Comparison of ENCODE assay signal across 25 cellular contexts in the genomic region with DNA sequence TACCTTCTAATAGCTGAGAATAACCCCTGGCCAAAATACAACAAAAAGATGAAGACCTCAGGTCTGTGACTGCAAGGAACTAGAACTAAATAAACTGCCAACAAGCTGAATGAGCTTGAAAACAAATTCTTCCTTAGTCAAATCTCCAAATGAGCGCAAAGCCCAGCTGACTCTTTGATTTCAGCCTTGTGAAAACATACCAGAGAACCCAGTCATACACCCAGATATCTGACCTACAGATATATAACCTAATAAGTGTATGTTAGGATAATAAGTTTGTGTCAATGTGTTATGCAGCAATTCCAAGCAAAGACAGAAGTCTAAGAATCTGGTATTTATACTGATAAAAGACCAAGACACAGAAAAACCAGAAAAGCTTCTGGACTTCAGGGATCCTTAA. TPM values are rescaled to one million over a fixed set of nuclear protein-coding genes. Genes with fewer than 3 reads are reported as not detected.
"Had no signal": no experiment of that assay in that cellular context is flagged by ENCODE, and none has a peak within 500 bp of the region (broad histone marks: within the 10 kb centered on the region; RNA-seq: fewer than 3 reads in every experiment).

No MANE protein-coding gene starts in this region.

- H3K27me3 Mint-ChIP-seq: activated B cell treated with CpG ODN at 0.5 μM for 24 hours; activated CD4-positive, alpha-beta T cell treated with anti-CD3 and anti-CD28 coated beads for 36 hours; activated naive CD8-positive, alpha-beta T cell treated with anti-CD3 and anti-CD28 coated beads, Interleukin-2, amount 10 ng/mL, durations not matched to agents 7 days and 5 days; naive thymus-derived CD4-positive, alpha-beta T cell had no signal

- FAIRE-seq: endothelial cell of umbilical vein, keratinocyte had no signal

- H3K4me1 Mint-ChIP-seq: activated B cell treated with CpG ODN at 0.5 μM for 24 hours; activated CD4-positive, alpha-beta T cell treated with anti-CD3 and anti-CD28 coated beads for 36 hours; activated naive CD8-positive, alpha-beta T cell treated with anti-CD3 and anti-CD28 coated beads, Interleukin-2, amount 10 ng/mL, durations not matched to agents 7 days and 5 days; naive thymus-derived CD4-positive, alpha-beta T cell; neural crest cell had no signal

- H3K4me3 ChIP-seq: spleen, tibial nerve had no signal

- H3K4me3 Mint-ChIP-seq: activated B cell treated with CpG ODN at 0.5 μM for 24 hours; activated CD4-positive, alpha-beta T cell treated with anti-CD3 and anti-CD28 coated beads for 36 hours; activated naive CD4-positive, alpha-beta T cell treated with anti-CD3 and anti-CD28 coated beads for 36 hours; activated naive CD8-positive, alpha-beta T cell treated with anti-CD3 and anti-CD28 coated beads, Interleukin-2, amount 10 ng/mL, durations not matched to agents 7 days and 5 days; naive thymus-derived CD4-positive, alpha-beta T cell; neural crest cell; T-helper 2 cell treated with Interferon-gamma antibody and Interleukin-4, amounts not matched to agents 5 μg/mL and 100 μg/mL, for 36 hours had no signal

- H3K27me3 ChIP-seq: spleen, tibial nerve had no signal

- DNase-seq: activated B cell treated with CpG ODN at 0.5 μM for 24 hours; activated CD4-positive, alpha-beta T cell treated with anti-CD3 and anti-CD28 coated beads for 36 hours; activated CD4-positive, alpha-beta T cell treated with anti-CD3 and anti-CD28 coated beads, Interleukin-2, amount 50 U/mL, for 4 hours; activated CD8-positive, alpha-beta memory T cell treated with anti-CD3 and anti-CD28 coated beads for 24 hours; activated effector memory CD4-positive, alpha-beta T cell treated with Interleukin-2 at 50 U/mL for 16 hours; activated naive CD4-positive, alpha-beta T cell treated with anti-CD3 and anti-CD28 coated beads for 36 hours; activated naive CD8-positive, alpha-beta T cell treated with anti-CD3 and anti-CD28 coated beads, Interleukin-2, amount 10 ng/mL, durations not matched to agents 7 days and 5 days; amniotic stem cell; cortex of kidney; foreskin melanocyte; left cardiac atrium; midbrain; naive thymus-derived CD4-positive, alpha-beta T cell; occipital lobe; right cardiac atrium; spleen; stimulated activated naive CD4-positive, alpha-beta T cell treated with Interleukin-2 at 50 U/mL for 16 hours; T-helper 1 cell had no signal

- ATAC-seq: activated CD4-positive, alpha-beta T cell treated with anti-CD3 and anti-CD28 coated beads for 36 hours; esophagus mucosa; left cardiac atrium; naive thymus-derived CD4-positive, alpha-beta T cell; right cardiac atrium had no signal

- H3K36me3 Mint-ChIP-seq: activated naive CD8-positive, alpha-beta T cell treated with anti-CD3 and anti-CD28 coated beads, Interleukin-2, amount 10 ng/mL, durations not matched to agents 7 days and 5 days had no signal

- H3K27ac Mint-ChIP-seq: activated B cell treated with CpG ODN at 0.5 μM for 24 hours; activated CD4-positive, alpha-beta T cell treated with anti-CD3 and anti-CD28 coated beads for 36 hours; activated naive CD4-positive, alpha-beta T cell treated with anti-CD3 and anti-CD28 coated beads for 36 hours; activated naive CD8-positive, alpha-beta T cell treated with anti-CD3 and anti-CD28 coated beads, Interleukin-2, amount 10 ng/mL, durations not matched to agents 7 days and 5 days; naive thymus-derived CD4-positive, alpha-beta T cell; T-helper 2 cell treated with Interferon-gamma antibody and Interleukin-4, amounts not matched to agents 5 μg/mL and 100 μg/mL, for 36 hours had no signal

- H3K36me3 ChIP-seq: spleen, tibial nerve had no signal

- H3K9me3 ChIP-seq: spleen, tibial nerve had no signal

- H3K9me3 Mint-ChIP-seq: activated naive CD8-positive, alpha-beta T cell treated with anti-CD3 and anti-CD28 coated beads, Interleukin-2, amount 10 ng/mL, durations not matched to agents 7 days and 5 days; neural crest cell had no signal

- H3K27ac ChIP-seq: spleen, tibial nerve had no signal

- H3K4me1 ChIP-seq: spleen, tibial nerve had no signal

RNA-seq across cellular contexts. Expression of a gene that starts 38.0 kb away (rescaled TPM):
- total RNA-seq: activated B cell treated with CpG ODN at 0.5 μM for 24 hours; activated CD4-positive, alpha-beta T cell treated with anti-CD3 and anti-CD28 coated beads for 36 hours; activated naive CD4-positive, alpha-beta T cell treated with anti-CD3 and anti-CD28 coated beads for 36 hours; activated naive CD8-positive, alpha-beta T cell treated with anti-CD3 and anti-CD28 coated beads, Interleukin-2, amount 10 ng/mL, durations not matched to agents 7 days and 5 days; endothelial cell of umbilical vein; naive thymus-derived CD4-positive, alpha-beta T cell; pulmonary artery endothelial cell had no signal
- polyA plus RNA-seq: endothelial cell of umbilical vein; naive thymus-derived CD4-positive, alpha-beta T cell had no signal
